22 cellular contexts compared by ENCODE assay signal in the genomic region with DNA sequence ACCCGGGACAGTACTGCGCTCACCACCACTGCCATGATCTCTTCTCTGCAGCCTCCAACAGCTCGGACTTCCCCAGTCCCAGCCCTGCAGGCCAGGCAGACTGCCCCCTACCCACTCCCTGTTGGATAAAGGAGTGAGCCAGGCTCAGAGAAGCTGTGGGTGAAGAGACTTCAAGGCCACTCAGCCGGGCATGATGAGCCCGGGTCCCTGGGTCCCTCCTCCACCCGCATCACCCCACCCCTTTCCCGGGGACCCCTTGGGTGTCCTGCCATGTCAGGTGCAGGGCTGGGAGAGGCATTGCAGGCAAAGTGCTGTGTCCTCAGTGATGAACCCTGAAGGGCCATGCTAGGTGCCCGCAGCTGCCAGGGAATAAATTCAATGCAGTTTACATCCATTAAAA. TPM values are rescaled to one million over a fixed set of nuclear protein-coding genes. Genes with fewer than 3 reads are reported as not detected.
A peak's percentile ranks its signal among the peaks of the same experiment; 100 is the strongest.
DNase-seq lines count a peak whose midpoint lies in the region; ATAC-seq, FAIRE-seq and TF ChIP-seq lines count a peak whose summit lies in the region.
"Had no signal": no experiment of that assay in that cellular context is flagged by ENCODE, and none has a peak within 500 bp of the region (broad histone marks: within the 10 kb centered on the region; RNA-seq: fewer than 3 reads in every experiment).

No MANE protein-coding gene starts in this region.

- CTCF ChIA-PET in HepG2 (lab: Yijun Ruan, JAX; ENCODE audit: low intra/inter-chr PET ratio, low total read pairs): no interaction called here

- no peak overlapping the region for H3K9ac ChIP-seq in HepG2 (ENCODE audit: insufficient read depth, low read depth, low read length)
- H3K9ac ChIP-seq in rectal smooth muscle tissue (ENCODE audit: low read length): no peak overlapping the region

- 32% methylated on average over 4 of the region's 8 CpGs for WGBS in right lobe of liver (ENCODE audit: insufficient coverage, low coverage, low lambda C conversion rate, missing lambda C conversion rate)
- 4% methylated on average over 5 of the region's 8 CpGs for WGBS in HepG2 (ENCODE audit: low lambda C conversion rate)
- WGBS in right cardiac atrium: 72% methylated on average over 8 of the region's 8 CpGs

- no peaks in the 10 kb centered on the region for H3K27me3 ChIP-seq in right lobe of liver
- H3K27me3 ChIP-seq in HepG2 (ENCODE audit: control insufficient read depth in 1 of 2, insufficient read depth in 2 of 2, low read length in 2 of 2): peaks cover 28 to 93% of the 10 kb centered on the region in 2 experiments
- no peaks in the 10 kb centered on the region for H3K27me3 ChIP-seq in right cardiac atrium (ENCODE audit: control insufficient read depth, insufficient read depth)
- peaks cover 5% of the 10 kb centered on the region for H3K27me3 ChIP-seq in rectal smooth muscle tissue (ENCODE audit: control insufficient read depth, insufficient read depth, low read length)
- H3K27me3 ChIP-seq in vagina: no peaks in the 10 kb centered on the region

- DNase-seq in right lobe of liver: peak in 2 of 3 donors; percentile 7 to 36
- no peak for DNase-seq in HepG2 (ENCODE audit: low spot score)
- peak; percentile 9 to 40 (median 30) for DNase-seq in right cardiac atrium
- no peak for DNase-seq in vagina (ENCODE audit: extremely low spot score in 2 of 2)
- no peak for DNase-seq in kidney tubule cell (ENCODE audit: low spot score)
- no peak for DNase-seq in cerebellum (ENCODE audit: low spot score)
- DNase-seq: COR-L47, H9, IMR-90, Karpas-422, MG63, NCI-H1092, NCI-H2081 treated with DMSO at 0.1 percent for 48 hours, NCI-H510A treated with DMSO at 0.1 percent for 48 hours, SHP77 treated with DMSO at 0.1 percent for 48 hours had no signal

- H3K4me3 ChIP-seq in right lobe of liver (no peak overlapping the region), HepG2 (replicated peaks in 1 of 3; ENCODE audit: insufficient read depth in 1 of 3, low read depth in 2 of 3, low read length in 3 of 3) (no peak overlapping the region), right cardiac atrium (ENCODE audit: low read length) (no peak overlapping the region), rectal smooth muscle tissue (ENCODE audit: low read length) (peak overlapping the region; percentile 9), vagina (no peak overlapping the region)

- no peaks in the 10 kb centered on the region for H3K9me3 ChIP-seq in right lobe of liver
- no peaks in the 10 kb centered on the region for H3K9me3 ChIP-seq in HepG2 (ENCODE audit: low read length)
- H3K9me3 ChIP-seq in right cardiac atrium (ENCODE audit: control insufficient read depth, low read length): no peaks in the 10 kb centered on the region
- no peaks in the 10 kb centered on the region for H3K9me3 ChIP-seq in vagina
- H3K9me3 ChIP-seq: MG63 had no signal

- no peak for TF ChIP-seq CTCF in right lobe of liver (IDR thresholded peaks at IDR 0.05)
- TF ChIP-seq CTCF in HepG2 (CRISPR knock-in tag; IDR thresholded peaks at IDR 0.05): no peak
- TF ChIP-seq CTCF in vagina (IDR thresholded peaks at IDR 0.05): no peak

- no peak for TF ChIP-seq POLR2A in right lobe of liver (IDR thresholded peaks at IDR 0.05)
- TF ChIP-seq POLR2A in HepG2 (IDR thresholded peaks at IDR 0.05; ENCODE audit: insufficient read depth in 1 of 2, low read depth in 2 of 2, low read length in 2 of 2): no peak
- TF ChIP-seq POLR2A in vagina (IDR thresholded peaks at IDR 0.05): no peak

- H3K4me2 ChIP-seq in HepG2 (ENCODE audit: low read depth, low read length): no peak overlapping the region

- ATAC-seq in right lobe of liver (no peak), HepG2 (no peak), right cardiac atrium (no peak), GM18909 (IDR thresholded peaks at IDR 0.05; ENCODE audit: poor library complexity, unreplicated experiment) (no peak)
- ATAC-seq: Panc1 had no signal

- no peak for FAIRE-seq in HepG2 (lab: Jason Lieb, UNC)
- FAIRE-seq: A204.1, GM12892 had no signal

- TF ChIP-seq EP300 in HepG2 (IDR thresholded peaks at IDR 0.05; ENCODE audit: low read depth in 2 of 2, low read length in 2 of 2) (no peak), HepG2 (CRISPR knock-in tag; IDR thresholded peaks at IDR 0.05; ENCODE audit: borderline replicate concordance) (no peak)

- no peaks in the 10 kb centered on the region for H3K79me2 ChIP-seq in HepG2 (ENCODE audit: insufficient read depth, low read length)

- in situ Hi-C loops in HepG2 (cut with HindIII; ENCODE audit: extremely low pct_ligation_motif_present, low pct_unique_long_range_greater_than_20kb): no loop called here

- no peaks in the 10 kb centered on the region for H4K20me1 ChIP-seq in HepG2 (ENCODE audit: insufficient read depth, low read length)

- POLR2A ChIA-PET in HepG2 (lab: Yijun Ruan, JAX): no interaction called here

- intact Hi-C loops in right lobe of liver (cut with DNase I) (no loop called here), HepG2 (cut with micrococcal nuclease; ENCODE audit: unreplicated experiment) (no loop called here), right cardiac atrium (cut with DNase I) (no loop called here), vagina (cut with DNase I) (no loop called here)

- no TSS peak for BruUV-seq in HepG2 (replicated peaks; lab: Mats Ljungman, UMichigan)

- H3K4me1 ChIP-seq in right lobe of liver (no peaks in the 10 kb centered on the region), HepG2 (ENCODE audit: insufficient read depth, low read length) (no peaks in the 10 kb centered on the region), right cardiac atrium (ENCODE audit: control insufficient read depth, insufficient read depth, low read length) (peaks cover 8% of the 10 kb centered on the region), rectal smooth muscle tissue (ENCODE audit: control insufficient read depth, insufficient read depth, low read length) (peaks cover 22% of the 10 kb centered on the region), vagina (peaks cover 91% of the 10 kb centered on the region)

- H3K27ac ChIP-seq in right lobe of liver: no peak overlapping the region
- H3K27ac ChIP-seq in HepG2 (ENCODE audit: extremely low read length, insufficient read depth, low read length): no peak overlapping the region
- no peak overlapping the region for H3K27ac ChIP-seq in right cardiac atrium (ENCODE audit: low read length)
- no peak overlapping the region for H3K27ac ChIP-seq in rectal smooth muscle tissue (ENCODE audit: low read depth, low read length)
- peak overlapping the region; percentile 96 for H3K27ac ChIP-seq in vagina
- H3K27ac ChIP-seq: C4-2B had no signal

- TF ChIP-seq RAD21 in HepG2 (CRISPR knock-in tag; IDR thresholded peaks at IDR 0.05): no peak

- no peak overlapping the region for H2AFZ ChIP-seq in HepG2 (ENCODE audit: low read length)

- no peaks in the 10 kb centered on the region for H3K36me3 ChIP-seq in right lobe of liver
- H3K36me3 ChIP-seq in HepG2 (replicated peaks in 1 of 2; ENCODE audit: control insufficient read depth in 1 of 2, insufficient read depth in 2 of 2, low read length in 2 of 2): no peaks in the 10 kb centered on the region
- H3K36me3 ChIP-seq in rectal smooth muscle tissue (ENCODE audit: control insufficient read depth, insufficient read depth, low read length): no peaks in the 10 kb centered on the region
- no peaks in the 10 kb centered on the region for H3K36me3 ChIP-seq in vagina

RNA-seq across cellular contexts. Expression of a gene that starts 14.5 kb away (rescaled TPM):
- total RNA-seq in right lobe of liver (10 to 100 TPM in 3 of 6 experiments, 1 to 10 TPM in 3; 2.3 to 20.6 (median 8.8) TPM), HepG2 (2016; rRNA removed; fragmentation: Illumina TruSeq; extraction: Trizol) (0.29 and 1.00 TPM in 2 replicates), right cardiac atrium (10 to 100 TPM in 3 of 4 donors, 1 to 10 TPM in 1; 7.6 to 18.3 (median 14.8) TPM), vagina (32.7 TPM), cerebellum (0.82 TPM)
- 0.35 and 2.3 TPM in 2 replicates for total RNA-seq in HepG2 (2016; cell fraction: cytosol; rRNA removed; fragmentation: Illumina TruSeq; extraction: Trizol; ENCODE audit: low read depth)
- 0.65 and 1.00 TPM in 2 replicates for total RNA-seq in HepG2 (2016; cell fraction: insoluble cytoplasmic fraction; rRNA removed; fragmentation: Illumina TruSeq; extraction: Trizol)
- 1.00 and 1.5 TPM in 2 replicates for total RNA-seq in HepG2 (2016; cell fraction: membrane; rRNA removed; fragmentation: Illumina TruSeq; extraction: Trizol)
- not detected in 2 replicates for total RNA-seq in HepG2 (2016; cell fraction: nucleus; rRNA removed; fragmentation: Illumina TruSeq; extraction: Trizol)
- polyA plus RNA-seq in HepG2 (2011; rRNA removed) (0.59 and 1.5 TPM in 2 replicates), right cardiac atrium (11.7 TPM)
- 0.87 and 0.93 TPM in 2 replicates for polyA plus RNA-seq in HepG2 (2011; cell fraction: cytosol; rRNA removed)
- polyA plus RNA-seq in HepG2 (2011; cell fraction: nucleus; rRNA removed): 1.4 and 10.9 TPM in 2 replicates
- polyA plus RNA-seq in HepG2 (2012): 0.93 and 1.1 TPM in 2 replicates
- polyA plus RNA-seq in HepG2 (2016; cell fraction: cytosol; fragmentation: Illumina TruSeq; extraction: Trizol; ENCODE audit: low read depth): 0.59 and 1.5 TPM in 2 replicates
- 0.38 and 0.45 TPM in 2 replicates for polyA plus RNA-seq in HepG2 (2016; cell fraction: insoluble cytoplasmic fraction; fragmentation: Illumina TruSeq; extraction: Trizol; ENCODE audit: low read depth)
- polyA plus RNA-seq in HepG2 (2016; cell fraction: membrane; fragmentation: Illumina TruSeq; extraction: Trizol; ENCODE audit: low read depth): 0.73 and 1.2 TPM in 2 replicates
- polyA plus RNA-seq in HepG2 (2016; cell fraction: nucleus; fragmentation: Illumina TruSeq; extraction: Trizol; ENCODE audit: insufficient read depth, low read depth): 0.79 and 0.90 TPM in 2 replicates
- polyA minus RNA-seq in HepG2 (2011; rRNA and poly(A)+ RNA removed; ENCODE audit: low replicate concordance): 0.28 and 0.60 TPM in 2 replicates
- 0.59 and 0.70 TPM in 2 replicates for polyA minus RNA-seq in HepG2 (2011; cell fraction: cytosol; rRNA and poly(A)+ RNA removed)
- not detected in 2 replicates for polyA minus RNA-seq in HepG2 (2011; cell fraction: nucleus; rRNA and poly(A)+ RNA removed)
- total RNA-seq: H9, IMR-90 had no signal
- polyA plus RNA-seq: IMR-90 had no signal

RNA-seq across cellular contexts. Expression of a gene that starts 24.3 kb away (rescaled TPM):
- not detected for total RNA-seq in right lobe of liver
- not detected in 2 replicates for total RNA-seq in HepG2 (2016; rRNA removed; fragmentation: Illumina TruSeq; extraction: Trizol)
- not detected in 2 replicates for total RNA-seq in HepG2 (2016; cell fraction: cytosol; rRNA removed; fragmentation: Illumina TruSeq; extraction: Trizol; ENCODE audit: low read depth)
- not detected in 2 replicates for total RNA-seq in HepG2 (2016; cell fraction: insoluble cytoplasmic fraction; rRNA removed; fragmentation: Illumina TruSeq; extraction: Trizol)
- not detected in 2 replicates for total RNA-seq in HepG2 (2016; cell fraction: membrane; rRNA removed; fragmentation: Illumina TruSeq; extraction: Trizol)
- total RNA-seq in HepG2 (2016; cell fraction: nucleus; rRNA removed; fragmentation: Illumina TruSeq; extraction: Trizol): not detected in 2 replicates
- polyA plus RNA-seq in HepG2 (2011; rRNA removed): not detected in 2 replicates
- polyA plus RNA-seq in HepG2 (2011; cell fraction: cytosol; rRNA removed): not detected in 2 replicates
- not detected in 2 replicates for polyA plus RNA-seq in HepG2 (2011; cell fraction: nucleus; rRNA removed)
- 0.05 TPM in 1 of 2 replicates, not detected in the other for polyA plus RNA-seq in HepG2 (2012)
- polyA plus RNA-seq in HepG2 (2016; cell fraction: cytosol; fragmentation: Illumina TruSeq; extraction: Trizol; ENCODE audit: low read depth): not detected in 2 replicates
- not detected in 2 replicates for polyA plus RNA-seq in HepG2 (2016; cell fraction: insoluble cytoplasmic fraction; fragmentation: Illumina TruSeq; extraction: Trizol; ENCODE audit: low read depth)
- not detected in 2 replicates for polyA plus RNA-seq in HepG2 (2016; cell fraction: membrane; fragmentation: Illumina TruSeq; extraction: Trizol; ENCODE audit: low read depth)
- polyA plus RNA-seq in HepG2 (2016; cell fraction: nucleus; fragmentation: Illumina TruSeq; extraction: Trizol; ENCODE audit: insufficient read depth, low read depth): not detected in 2 replicates
- polyA minus RNA-seq in HepG2 (2011; rRNA and poly(A)+ RNA removed; ENCODE audit: low replicate concordance): not detected in 2 replicates
- not detected in 2 replicates for polyA minus RNA-seq in HepG2 (2011; cell fraction: cytosol; rRNA and poly(A)+ RNA removed)
- polyA minus RNA-seq in HepG2 (2011; cell fraction: nucleus; rRNA and poly(A)+ RNA removed): not detected in 2 replicates
- under 1 TPM; 0.11 to 0.82 (median 0.24) TPM for total RNA-seq in right cardiac atrium
- 0.81 TPM for polyA plus RNA-seq in right cardiac atrium
- total RNA-seq in vagina: not detected
- not detected for total RNA-seq in cerebellum
- total RNA-seq: H9, HT-29, IMR-90 had no signal
- polyA plus RNA-seq: IMR-90 had no signal

RNA-seq across cellular contexts. Expression of a gene that starts 28.6 kb away (rescaled TPM):
- total RNA-seq in right lobe of liver (1 to 10 TPM in 2 of 6 experiments, under 1 TPM in 1, not detected in 3; 0.31 to 1.9 (median 1.1) TPM), HepG2 (2016; rRNA removed; fragmentation: Illumina TruSeq; extraction: Trizol) (7.2 and 8.5 TPM in 2 replicates), right cardiac atrium (not detected), vagina (not detected), cerebellum (not detected)
- 4.6 and 5.0 TPM in 2 replicates for total RNA-seq in HepG2 (2016; cell fraction: cytosol; rRNA removed; fragmentation: Illumina TruSeq; extraction: Trizol; ENCODE audit: low read depth)
- total RNA-seq in HepG2 (2016; cell fraction: insoluble cytoplasmic fraction; rRNA removed; fragmentation: Illumina TruSeq; extraction: Trizol): 6.9 and 7.7 TPM in 2 replicates
- 5.9 and 6.3 TPM in 2 replicates for total RNA-seq in HepG2 (2016; cell fraction: membrane; rRNA removed; fragmentation: Illumina TruSeq; extraction: Trizol)
- total RNA-seq in HepG2 (2016; cell fraction: nucleus; rRNA removed; fragmentation: Illumina TruSeq; extraction: Trizol): 2.2 and 3.4 TPM in 2 replicates
- polyA plus RNA-seq in HepG2 (2011; rRNA removed) (12.0 and 21.2 TPM in 2 replicates), right cardiac atrium (not detected)
- 19.5 and 30.5 TPM in 2 replicates for polyA plus RNA-seq in HepG2 (2011; cell fraction: cytosol; rRNA removed)
- polyA plus RNA-seq in HepG2 (2011; cell fraction: nucleus; rRNA removed): 47.5 and 50.6 TPM in 2 replicates
- 52.9 and 67.0 TPM in 2 replicates for polyA plus RNA-seq in HepG2 (2012)
- 7.5 and 8.0 TPM in 2 replicates for polyA plus RNA-seq in HepG2 (2016; cell fraction: cytosol; fragmentation: Illumina TruSeq; extraction: Trizol; ENCODE audit: low read depth)
- polyA plus RNA-seq in HepG2 (2016; cell fraction: insoluble cytoplasmic fraction; fragmentation: Illumina TruSeq; extraction: Trizol; ENCODE audit: low read depth): 6.6 and 8.3 TPM in 2 replicates
- polyA plus RNA-seq in HepG2 (2016; cell fraction: membrane; fragmentation: Illumina TruSeq; extraction: Trizol; ENCODE audit: low read depth): 4.0 and 6.2 TPM in 2 replicates
- polyA plus RNA-seq in HepG2 (2016; cell fraction: nucleus; fragmentation: Illumina TruSeq; extraction: Trizol; ENCODE audit: insufficient read depth, low read depth): 5.3 and 9.8 TPM in 2 replicates
- polyA minus RNA-seq in HepG2 (2011; rRNA and poly(A)+ RNA removed; ENCODE audit: low replicate concordance): 2.8 TPM in 1 of 2 replicates, not detected in the other
- polyA minus RNA-seq in HepG2 (2011; cell fraction: cytosol; rRNA and poly(A)+ RNA removed): 3.9 and 4.6 TPM in 2 replicates
- 2.6 and 3.2 TPM in 2 replicates for polyA minus RNA-seq in HepG2 (2011; cell fraction: nucleus; rRNA and poly(A)+ RNA removed)
- total RNA-seq: H9, IMR-90 had no signal
- polyA plus RNA-seq: IMR-90 had no signal

RNA-seq across cellular contexts. Expression of a gene that starts 32.6 kb away (rescaled TPM):
- total RNA-seq in right lobe of liver: under 1 TPM in 1 of 6 experiments, not detected in 5; 0.68 TPM
- 0.60 TPM in 1 of 2 replicates, not detected in the other for total RNA-seq in HepG2 (2016; rRNA removed; fragmentation: Illumina TruSeq; extraction: Trizol)
- not detected in 2 replicates for total RNA-seq in HepG2 (2016; cell fraction: cytosol; rRNA removed; fragmentation: Illumina TruSeq; extraction: Trizol; ENCODE audit: low read depth)
- total RNA-seq in HepG2 (2016; cell fraction: insoluble cytoplasmic fraction; rRNA removed; fragmentation: Illumina TruSeq; extraction: Trizol): 0.19 TPM in 1 of 2 replicates, not detected in the other
- total RNA-seq in HepG2 (2016; cell fraction: membrane; rRNA removed; fragmentation: Illumina TruSeq; extraction: Trizol): 0.12 and 0.24 TPM in 2 replicates
- 0.38 and 1.4 TPM in 2 replicates for total RNA-seq in HepG2 (2016; cell fraction: nucleus; rRNA removed; fragmentation: Illumina TruSeq; extraction: Trizol)
- polyA plus RNA-seq in HepG2 (2011; rRNA removed): 2.1 and 2.3 TPM in 2 replicates
- 0.23 and 0.67 TPM in 2 replicates for polyA plus RNA-seq in HepG2 (2011; cell fraction: cytosol; rRNA removed)
- 64.9 and 87.5 TPM in 2 replicates for polyA plus RNA-seq in HepG2 (2011; cell fraction: nucleus; rRNA removed)
- polyA plus RNA-seq in HepG2 (2012): 0.56 and 1.3 TPM in 2 replicates
- polyA plus RNA-seq in HepG2 (2016; cell fraction: cytosol; fragmentation: Illumina TruSeq; extraction: Trizol; ENCODE audit: low read depth): not detected in 2 replicates
- polyA plus RNA-seq in HepG2 (2016; cell fraction: insoluble cytoplasmic fraction; fragmentation: Illumina TruSeq; extraction: Trizol; ENCODE audit: low read depth): not detected in 2 replicates
- polyA plus RNA-seq in HepG2 (2016; cell fraction: membrane; fragmentation: Illumina TruSeq; extraction: Trizol; ENCODE audit: low read depth): not detected in 2 replicates
- polyA plus RNA-seq in HepG2 (2016; cell fraction: nucleus; fragmentation: Illumina TruSeq; extraction: Trizol; ENCODE audit: insufficient read depth, low read depth): 1.7 and 2.2 TPM in 2 replicates
- polyA minus RNA-seq in HepG2 (2011; rRNA and poly(A)+ RNA removed; ENCODE audit: low replicate concordance): 0.28 TPM in 1 of 2 replicates, not detected in the other
- polyA minus RNA-seq in HepG2 (2011; cell fraction: cytosol; rRNA and poly(A)+ RNA removed): 0.62 TPM in 1 of 2 replicates, not detected in the other
- 2.9 and 3.7 TPM in 2 replicates for polyA minus RNA-seq in HepG2 (2011; cell fraction: nucleus; rRNA and poly(A)+ RNA removed)
- not detected for total RNA-seq in right cardiac atrium
- polyA plus RNA-seq in right cardiac atrium: not detected
- 1.2 TPM for total RNA-seq in vagina
- not detected for total RNA-seq in cerebellum
- total RNA-seq: H9, IMR-90 had no signal
- polyA plus RNA-seq: IMR-90 had no signal

RNA-seq across cellular contexts. Expression of a gene that starts 52.1 kb away (rescaled TPM):
- total RNA-seq in right lobe of liver: 1 to 10 TPM in 1 of 6 experiments, under 1 TPM in 1, not detected in 4; 0.44 to 2.2 TPM
- total RNA-seq in HepG2 (2016; rRNA removed; fragmentation: Illumina TruSeq; extraction: Trizol): not detected in 2 replicates
- total RNA-seq in HepG2 (2016; cell fraction: cytosol; rRNA removed; fragmentation: Illumina TruSeq; extraction: Trizol; ENCODE audit: low read depth): not detected in 2 replicates
- total RNA-seq in HepG2 (2016; cell fraction: insoluble cytoplasmic fraction; rRNA removed; fragmentation: Illumina TruSeq; extraction: Trizol): not detected in 2 replicates
- not detected in 2 replicates for total RNA-seq in HepG2 (2016; cell fraction: membrane; rRNA removed; fragmentation: Illumina TruSeq; extraction: Trizol)
- not detected in 2 replicates for total RNA-seq in HepG2 (2016; cell fraction: nucleus; rRNA removed; fragmentation: Illumina TruSeq; extraction: Trizol)
- not detected in 2 replicates for polyA plus RNA-seq in HepG2 (2011; rRNA removed)
- polyA plus RNA-seq in HepG2 (2011; cell fraction: cytosol; rRNA removed): not detected in 2 replicates
- not detected in 2 replicates for polyA plus RNA-seq in HepG2 (2011; cell fraction: nucleus; rRNA removed)
- polyA plus RNA-seq in HepG2 (2012): not detected in 2 replicates
- polyA plus RNA-seq in HepG2 (2016; cell fraction: cytosol; fragmentation: Illumina TruSeq; extraction: Trizol; ENCODE audit: low read depth): not detected in 2 replicates
- polyA plus RNA-seq in HepG2 (2016; cell fraction: insoluble cytoplasmic fraction; fragmentation: Illumina TruSeq; extraction: Trizol; ENCODE audit: low read depth): not detected in 2 replicates
- polyA plus RNA-seq in HepG2 (2016; cell fraction: membrane; fragmentation: Illumina TruSeq; extraction: Trizol; ENCODE audit: low read depth): not detected in 2 replicates
- not detected in 2 replicates for polyA plus RNA-seq in HepG2 (2016; cell fraction: nucleus; fragmentation: Illumina TruSeq; extraction: Trizol; ENCODE audit: insufficient read depth, low read depth)
- not detected in 2 replicates for polyA minus RNA-seq in HepG2 (2011; rRNA and poly(A)+ RNA removed; ENCODE audit: low replicate concordance)
- polyA minus RNA-seq in HepG2 (2011; cell fraction: cytosol; rRNA and poly(A)+ RNA removed): not detected in 2 replicates
- not detected in 2 replicates for polyA minus RNA-seq in HepG2 (2011; cell fraction: nucleus; rRNA and poly(A)+ RNA removed)
- 10 to 100 TPM in 3 of 4 donors, 1 to 10 TPM in 1; 9.0 to 58.7 (median 34.1) TPM for total RNA-seq in right cardiac atrium
- 63.1 TPM for polyA plus RNA-seq in right cardiac atrium
- total RNA-seq in vagina: 20.4 TPM
- total RNA-seq in cerebellum: 0.64 TPM
- total RNA-seq: H9, HT-29, IMR-90 had no signal
- polyA plus RNA-seq: IMR-90 had no signal

Comparison
In these comparisons a context has a peak if more than half of its experiments do, and no peak if none do; other contexts are left out.
1. DNase-seq: peak in right lobe of liver (2 of 3) and right cardiac atrium (3 of 3); none in HepG2 (single experiment), vagina (0 of 2), kidney tubule cell (single experiment) and cerebellum (single experiment).